In genomic region chr11:57560146-57560545, GRCh38 we compare ENCODE assay signal across 1 cellular context.
TF ChIP-seq lines count a peak whose summit lies in the region.

No MANE protein-coding gene starts in this region.

TF ChIP-seq in K562, 482 proteins besides CTCF, POLR2A, EP300 and RAD21:
- TF ChIP-seq NONO (IDR thresholded peaks at IDR 0.05; ENCODE audit: low read depth in 2 of 2, low read length in 1 of 2), result no peak
- TF ChIP-seq NFIC (IDR thresholded peaks at IDR 0.05), result 0 out of 2 replicates have a peak, but pooled peaks have one; percentile 31
